1 cellular context compared by ENCODE assay signal in the genomic region with DNA sequence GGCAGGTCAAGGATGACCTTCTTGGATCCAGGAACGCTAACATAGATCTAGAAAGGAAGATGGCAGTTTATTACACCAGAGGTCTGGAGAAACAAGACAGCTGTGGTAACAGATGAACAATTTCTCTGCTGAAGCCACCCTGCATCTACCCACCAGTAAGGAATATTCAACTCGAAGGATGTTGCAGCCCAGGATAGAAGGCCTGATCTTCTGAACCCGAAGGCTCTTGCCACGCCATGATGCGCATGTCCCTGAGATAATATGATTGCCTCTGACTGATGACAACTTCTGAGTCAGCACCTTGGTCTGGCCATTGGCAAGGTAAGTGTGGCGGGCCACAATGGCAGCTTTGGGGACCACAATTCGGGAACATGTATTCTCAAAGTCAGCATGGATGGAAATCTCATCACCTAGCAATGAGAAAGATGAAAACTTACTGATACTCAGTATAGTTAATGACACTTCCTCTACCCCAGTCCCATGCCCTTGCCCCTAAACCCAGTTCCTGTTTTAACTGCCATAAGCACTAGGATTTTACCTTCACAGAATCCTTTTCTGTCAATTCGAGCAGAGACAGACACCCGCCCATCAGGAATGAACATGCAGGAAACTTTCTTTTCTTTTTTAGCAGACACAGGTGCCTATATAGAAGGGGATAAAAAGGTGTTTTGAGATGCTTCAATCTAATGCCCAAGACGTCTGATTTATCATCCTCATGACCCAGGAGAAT.
TF ChIP-seq lines count a peak whose summit lies in the region.

No MANE protein-coding gene starts in this region.

TF ChIP-seq in endothelial cell of umbilical vein, 7 proteins besides CTCF, POLR2A, EP300 and RAD21:
- TF ChIP-seq, protein P1, sequence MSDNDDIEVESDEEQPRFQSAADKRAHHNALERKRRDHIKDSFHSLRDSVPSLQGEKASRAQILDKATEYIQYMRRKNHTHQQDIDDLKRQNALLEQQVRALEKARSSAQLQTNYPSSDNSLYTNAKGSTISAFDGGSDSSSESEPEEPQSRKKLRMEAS (IDR thresholded peaks at IDR 0.05; ENCODE audit: insufficient read depth, insufficient read length): no peak
- no peak for TF ChIP-seq FOS (IDR thresholded peaks at IDR 0.05; ENCODE audit: borderline replicate concordance, insufficient read depth, low read length)
- no peak for TF ChIP-seq JUN (IDR thresholded peaks at IDR 0.05; ENCODE audit: borderline replicate concordance, insufficient read depth, insufficient read length, low read depth)
